ENCODE assay signal across 8 cellular contexts in genomic region chr20:18466574-18466893, GRCh38. TPM values are rescaled to one million over a fixed set of nuclear protein-coding genes. Genes with fewer than 3 reads are reported as not detected.
A peak's percentile ranks its signal among the peaks of the same experiment; 100 is the strongest.
DNase-seq lines count a peak whose midpoint lies in the region; ATAC-seq and TF ChIP-seq lines count a peak whose summit lies in the region.

No MANE protein-coding gene starts in this region.

- H3K36me3 ChIP-seq in SJSA1: peaks cover 18% of the 10 kb centered on the region

- H3K27me3 Mint-ChIP-seq in progenitor cell of endocrine pancreas: no peaks in the 10 kb centered on the region

- TF ChIP-seq CTCF in foreskin fibroblast (IDR thresholded peaks at IDR 0.05; ENCODE audit: low read depth, low read length) (no peak), progenitor cell of endocrine pancreas (IDR thresholded peaks at IDR 0.05; ENCODE audit: unreplicated experiment) (no peak)

- H3K4me3 Mint-ChIP-seq in progenitor cell of endocrine pancreas (ENCODE audit: low read depth): peak overlapping the region; percentile 97

- no peaks in the 10 kb centered on the region for H3K9me3 ChIP-seq in SJSA1 (replicated peaks)

- H3K27me3 ChIP-seq in SJSA1 (replicated peaks): no peaks in the 10 kb centered on the region

- ATAC-seq in GM18511 (IDR thresholded peaks at IDR 0.05; ENCODE audit: unreplicated experiment) (peak; percentile 33), HG02588 (IDR thresholded peaks at IDR 0.05; ENCODE audit: unreplicated experiment) (peak; percentile 34), GM18520 (IDR thresholded peaks at IDR 0.05; ENCODE audit: unreplicated experiment) (no peak)

- H3K4me1 ChIP-seq in SJSA1 (replicated peaks): peaks cover 14% of the 10 kb centered on the region

- H3K27ac ChIP-seq in SJSA1: no peak overlapping the region

- H3K4me1 Mint-ChIP-seq in progenitor cell of endocrine pancreas (ENCODE audit: low read depth): peaks cover 22% of the 10 kb centered on the region

- H3K36me3 Mint-ChIP-seq in progenitor cell of endocrine pancreas (ENCODE audit: insufficient read depth): no peaks in the 10 kb centered on the region

- no peaks in the 10 kb centered on the region for H3K9me3 Mint-ChIP-seq in progenitor cell of endocrine pancreas (ENCODE audit: low read depth)

- DNase-seq in SJSA1 (ENCODE audit: low read depth in 1 of 2, low spot score in 2 of 2): no peak
- no peak for DNase-seq in foreskin fibroblast
- no peak for DNase-seq in progenitor cell of endocrine pancreas (ENCODE audit: low spot score, unreplicated experiment)
- DNase-seq in globus pallidus (ENCODE audit: low spot score): no peak
- DNase-seq in mucosa of gallbladder (ENCODE audit: low spot score): no peak

- H3K4me3 ChIP-seq in SJSA1 (peak overlapping the region; percentile 61), foreskin fibroblast (ENCODE audit: low read depth in 1 of 2, low read length in 2 of 2) (peak overlapping the region; percentile 80 to 96)

- H3K27ac Mint-ChIP-seq in progenitor cell of endocrine pancreas: peak overlapping the region; percentile 100

RNA-seq across cellular contexts. Expression of gene DZANK1, which starts 0.3 kb away (rescaled TPM):
- 0.97 and 1.1 TPM in 2 replicates for total RNA-seq in SJSA1 (2014; rRNA removed; shearing (Covaris generic))
- total RNA-seq in progenitor cell of endocrine pancreas: 12.5 and 14.0 TPM in 2 replicates
- 3.3 TPM for total RNA-seq in mucosa of gallbladder

RNA-seq across cellular contexts. Expression of gene POLR3F, which starts 0.7 kb away (rescaled TPM):
- total RNA-seq in SJSA1 (2014; rRNA removed; shearing (Covaris generic)): 20.4 and 24.7 TPM in 2 replicates
- total RNA-seq in progenitor cell of endocrine pancreas (13.7 and 14.3 TPM in 2 replicates), mucosa of gallbladder (6.2 TPM)

RNA-seq across cellular contexts. Expression of gene RBBP9, which starts 30.5 kb away (rescaled TPM):
- 15.9 and 24.2 TPM in 2 replicates for total RNA-seq in SJSA1 (2014; rRNA removed; shearing (Covaris generic))
- 26.2 and 26.4 TPM in 2 replicates for total RNA-seq in progenitor cell of endocrine pancreas
- total RNA-seq in mucosa of gallbladder: 20.2 TPM

RNA-seq across cellular contexts. Expression of gene SEC23B, which starts 41.2 kb away (rescaled TPM):
- 56.0 and 71.4 TPM in 2 replicates for total RNA-seq in SJSA1 (2014; rRNA removed; shearing (Covaris generic))
- 57.5 and 58.4 TPM in 2 replicates for total RNA-seq in progenitor cell of endocrine pancreas
- total RNA-seq in mucosa of gallbladder: 69.3 TPM
